ENCODE assay signal across 23 cellular contexts in genomic region chr4:174505012-174505411, GRCh38. TPM values are rescaled to one million over a fixed set of nuclear protein-coding genes. Genes with fewer than 3 reads are reported as not detected.
"Had no signal": no experiment of that assay in that cellular context is flagged by ENCODE, and none has a peak within 500 bp of the region (broad histone marks: within the 10 kb centered on the region; RNA-seq: fewer than 3 reads in every experiment).

No MANE protein-coding gene starts in this region.

- H3K27me3 ChIP-seq: left lung, neutrophil, pancreas, stomach, tibial artery had no signal

- H3K36me3 ChIP-seq: left lung, neutrophil, pancreas, tibial artery had no signal

- H3K27ac Mint-ChIP-seq: naive B cell; natural killer cell treated with Interleukin-12 subunit alpha and Interleukin-12 subunit beta and Interleukin-15 and Interleukin-18, amount 100 ng/mL, for 72 hours; stimulated activated effector memory CD8-positive, alpha-beta T cell treated with anti-CD3 and anti-CD28 coated beads, Interleukin-12 subunit alpha, Interleukin-12 subunit beta, amount 100 ng/mL, for 72 hours; type B pancreatic cell had no signal

- DNase-seq: dorsolateral prefrontal cortex; effector CD4-positive, alpha-beta T cell; left lung; lower lobe of right lung; naive B cell; pancreas; stimulated activated CD4-positive, alpha-beta T cell treated with anti-CD3 and anti-CD28 coated beads, Interleukin-2, amount 100 ng/mL, for 24 hours; stimulated activated CD4-positive, alpha-beta T cell treated with anti-CD3 and anti-CD28 coated beads, Interleukin-4, amount 100 ng/mL, for 24 hours; stimulated activated naive CD4-positive, alpha-beta T cell treated with Interleukin-2 at 50 U/mL for 16 hours; stomach; tibial artery had no signal

- FAIRE-seq: colon, frontal cortex, keratinocyte, pancreas, urothelium cell line had no signal

- H3K4me1 ChIP-seq: left lung, lower lobe of right lung, pancreas had no signal

- H3K9me3 Mint-ChIP-seq: naive B cell; natural killer cell treated with Interleukin-12 subunit alpha and Interleukin-12 subunit beta and Interleukin-15 and Interleukin-18, amount 100 ng/mL, for 72 hours; neural crest cell; stimulated activated effector memory CD8-positive, alpha-beta T cell treated with anti-CD3 and anti-CD28 coated beads, Interleukin-12 subunit alpha, Interleukin-12 subunit beta, amount 100 ng/mL, for 72 hours had no signal

- H3K9me3 ChIP-seq: left lung, lower lobe of right lung, neutrophil, pancreas, stomach, tibial artery had no signal

- H3K27ac ChIP-seq: dorsolateral prefrontal cortex, left lung, lower lobe of right lung, neutrophil, pancreas, tibial artery had no signal

- H3K27me3 Mint-ChIP-seq: natural killer cell treated with Interleukin-12 subunit alpha and Interleukin-12 subunit beta and Interleukin-15 and Interleukin-18, amount 100 ng/mL, for 72 hours; type B pancreatic cell had no signal

- H3K4me1 Mint-ChIP-seq: naive B cell, neural crest cell had no signal

- H3K36me3 Mint-ChIP-seq: naive B cell; natural killer cell treated with Interleukin-12 subunit alpha and Interleukin-12 subunit beta and Interleukin-15 and Interleukin-18, amount 100 ng/mL, for 72 hours had no signal

- H3K4me3 Mint-ChIP-seq: natural killer cell treated with Interleukin-12 subunit alpha and Interleukin-12 subunit beta and Interleukin-15 and Interleukin-18, amount 100 ng/mL, for 72 hours; neural crest cell; stimulated activated effector memory CD8-positive, alpha-beta T cell treated with anti-CD3 and anti-CD28 coated beads, Interleukin-12 subunit alpha, Interleukin-12 subunit beta, amount 100 ng/mL, for 72 hours; type B pancreatic cell had no signal

- ATAC-seq: left lung; lower lobe of right lung; natural killer cell treated with Interleukin-12 subunit alpha and Interleukin-12 subunit beta and Interleukin-15 and Interleukin-18, amount 100 ng/mL, for 72 hours; pancreas; sciatic nerve; stimulated activated effector memory CD8-positive, alpha-beta T cell treated with anti-CD3 and anti-CD28 coated beads, Interleukin-12 subunit alpha, Interleukin-12 subunit beta, amount 100 ng/mL, for 72 hours had no signal

- H3K4me3 ChIP-seq: dorsolateral prefrontal cortex, left lung, lower lobe of right lung, pancreas, stomach, tibial artery had no signal

RNA-seq across cellular contexts. Expression of gene HPGD, which starts 17.3 kb away (rescaled TPM):
- total RNA-seq: fibroblast of villous mesenchyme, neural crest cell, pulmonary artery endothelial cell had no signal
